Comparison of ENCODE assay signal across 34 cellular contexts in genomic region chr12:105534068-105534467, GRCh38.
"Had no signal": no experiment of that assay in that cellular context is flagged by ENCODE, and none has a peak within 500 bp of the region (broad histone marks: within the 10 kb centered on the region; RNA-seq: fewer than 3 reads in every experiment).

No MANE protein-coding gene starts in this region.

- H3K9ac ChIP-seq: KMS-11 had no signal

- H3K4me2 ChIP-seq: KMS-11 had no signal

- H3K36me3 ChIP-seq: MG63 had no signal

- H3K9me3 ChIP-seq: MG63 had no signal

- DNase-seq: Karpas-422, Kasumi-1, MG63, MM.1S, MV-4-11, NCI-H1048, NCI-H1092, NCI-H1092 treated with DMSO at 0.1 percent for 48 hours, NCI-H1105, NCI-H1105 treated with DMSO at 0.1 percent for 48 hours, NCI-H1417, NCI-H1417 treated with DMSO at 0.1 percent for 48 hours, NCI-H1436, NCI-H1436 treated with DMSO at 0.1 percent for 48 hours, NCI-H146, NCI-H1694, NCI-H1694 treated with DMSO at 0.1 percent for 48 hours, NCI-H187, NCI-H187 treated with DMSO at 0.1 percent for 48 hours, NCI-H1930, NCI-H2029, NCI-H2029 treated with DMSO at 0.1 percent for 48 hours, NCI-H2081, NCI-H2081 treated with DMSO at 0.1 percent for 48 hours, NCI-H2107, NCI-H2171, NCI-H2171 treated with DMSO at 0.1 percent for 48 hours, NCI-H2227 treated with DMSO at 0.1 percent for 48 hours, NCI-H226, NCI-H345, NCI-H446, NCI-H446 treated with DMSO at 0.1 percent for 48 hours, NCI-H510A had no signal

- H3K27me3 ChIP-seq: MG63 had no signal

- H3K4me3 ChIP-seq: MG63 had no signal

- H3K27ac ChIP-seq: KMS-11 had no signal
